8 cellular contexts compared by ENCODE assay signal in the genomic region with DNA sequence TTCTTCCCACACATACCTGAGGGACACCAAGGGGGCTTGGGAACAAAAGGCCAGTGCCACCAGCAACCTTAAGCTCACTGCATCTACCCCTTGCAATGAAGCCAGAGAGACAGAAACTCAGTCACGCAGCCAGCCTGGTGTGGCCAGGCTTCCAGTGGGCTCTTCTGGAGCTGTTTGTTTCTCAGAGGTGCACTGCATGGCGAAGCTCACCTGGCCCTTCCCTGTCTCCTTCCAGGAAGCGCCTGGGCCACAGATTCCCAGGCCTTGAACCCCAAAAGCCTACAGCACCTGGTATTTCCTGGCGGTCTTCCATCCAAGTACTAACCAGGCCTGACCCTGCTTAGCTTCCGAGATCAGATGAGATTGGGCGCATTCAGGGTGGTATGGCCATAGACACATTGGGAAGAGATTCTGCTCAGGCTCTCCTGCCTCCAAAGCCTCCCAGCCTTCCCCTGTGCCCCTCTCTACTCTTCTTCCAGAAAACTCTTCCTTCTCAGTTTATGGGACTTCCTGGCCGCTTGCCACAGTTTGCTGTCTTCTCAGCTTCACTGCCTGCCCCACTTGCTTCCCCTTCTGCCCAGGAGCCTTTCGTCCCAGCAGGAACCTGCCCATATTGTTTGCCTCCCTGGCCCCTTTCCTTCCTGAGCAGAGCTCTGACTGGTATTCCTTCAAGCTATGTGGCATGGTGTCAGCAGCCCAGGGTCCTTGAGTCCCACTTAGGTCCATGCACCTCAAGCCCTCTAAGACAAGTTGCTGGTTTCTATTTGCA. TPM values are rescaled to one million over a fixed set of nuclear protein-coding genes. Genes with fewer than 3 reads are reported as not detected.
A peak's percentile ranks its signal among the peaks of the same experiment; 100 is the strongest.
DNase-seq lines count a peak whose midpoint lies in the region; ATAC-seq, FAIRE-seq and TF ChIP-seq lines count a peak whose summit lies in the region.

No MANE protein-coding gene starts in this region.

- TF ChIP-seq CTCF in A549 (IDR thresholded peaks at IDR 0.05): no peak
- TF ChIP-seq CTCF in K562 (IDR thresholded peaks at IDR 0.05 in 2 of 3, conservative IDR thresholded peaks at IDR 0.05 in 1 of 3; ENCODE audit: insufficient read depth in 2 of 3, low read depth in 1 of 3, low read length in 3 of 3): no peak

- TF ChIP-seq RAD21 in A549 (conservative IDR thresholded peaks at IDR 0.05 in 1 of 2, IDR thresholded peaks at IDR 0.05 in 1 of 2) (no peak), K562 (CRISPR knock-in tag; conservative IDR thresholded peaks at IDR 0.05 in 1 of 2, IDR thresholded peaks at IDR 0.05 in 1 of 2) (no peak)

- H3K4me2 ChIP-seq in A549: peak overlapping the region; percentile 91
- H3K4me2 ChIP-seq in K562 (ENCODE audit: insufficient read depth, low read length): peak overlapping the region; percentile 88

- H4K20me1 ChIP-seq in K562 (replicated peaks; ENCODE audit: control insufficient read depth, insufficient read depth, low read length): 0 out of 2 replicates have a peak, but pooled peaks cover 3% of the 10 kb centered on the region

- H3K79me2 ChIP-seq in K562 (ENCODE audit: control insufficient read depth, insufficient read depth, low read length): peaks cover 24% of the 10 kb centered on the region

- no peak overlapping the region for H2AFZ ChIP-seq in K562 (ENCODE audit: low read depth, low read length)

- DNase-seq in A549 (ENCODE audit: low read depth in 1 of 2, low spot score in 1 of 2) (no peak), HT-29 (ENCODE audit: low spot score) (peak; percentile 30), K562 (ENCODE audit: extremely low read depth in 1 of 4, low spot score in 3 of 4) (no peak), AG20443 (ENCODE audit: low spot score) (no peak), sciatic nerve (ENCODE audit: low spot score) (no peak)
- no peak for DNase-seq in central memory CD4-positive, alpha-beta T cell

- H3K9me1 ChIP-seq in K562 (ENCODE audit: control insufficient read depth, insufficient read depth, low read length): peaks cover 3% of the 10 kb centered on the region

- peaks cover 41% of the 10 kb centered on the region for H3K4me1 ChIP-seq in A549
- H3K4me1 ChIP-seq in K562 (replicated peaks in 1 of 2; ENCODE audit: control insufficient read depth in 2 of 2, insufficient read depth in 2 of 2, low read length in 2 of 2): peaks cover 43 to 76% of the 10 kb centered on the region in 2 experiments
- peaks cover 51 to 65% of the 10 kb centered on the region in 2 donors for H3K4me1 ChIP-seq in mucosa of rectum (ENCODE audit: control insufficient read depth in 2 of 2, insufficient read depth in 2 of 2, low read length in 2 of 2)

- peak overlapping the region; percentile 91 to 95; a peak in 4 of 6 replicates for H3K27ac ChIP-seq in A549
- H3K27ac ChIP-seq in K562 (ENCODE audit: extremely low read depth, low read depth, low read length): peak overlapping the region; percentile 49; the same call in 1 of the 3 replicates
- H3K27ac ChIP-seq in mucosa of rectum (ENCODE audit: low read depth in 2 of 2, low read length in 2 of 2): peak overlapping the region; percentile 93 to 99

- WGBS in A549 (ENCODE audit: missing lambda C conversion rate): 90% methylated on average over 8 of the region's 8 CpGs
- WGBS in K562 (ENCODE audit: insufficient coverage, low coverage, missing lambda C conversion rate): 75% methylated on average over 8 of the region's 8 CpGs

- FAIRE-seq in A549 (lab: Jason Lieb, UNC) (no peak), K562 (lab: Jason Lieb, UNC) (no peak)

- no peaks in the 10 kb centered on the region for H3K27me3 ChIP-seq in K562 (ENCODE audit: control insufficient read depth in 2 of 2, insufficient read depth in 2 of 2, low read length in 2 of 2)
- H3K27me3 ChIP-seq in mucosa of rectum (ENCODE audit: control insufficient read depth in 2 of 2, insufficient read depth in 2 of 2, low read length in 2 of 2): no peaks in the 10 kb centered on the region

- in situ Hi-C loops in K562 (cut with MboI): loop anchor here (5.0 kb wide), 1 partner anchor 54 kb away; no protein-coding TSS in a partner anchor

- CTCF ChIA-PET in A549 (lab: Yijun Ruan, JAX): interaction anchor here (0.5 to 5.6 kb wide), 22 partner anchors 8 to 422 kb away, joined by 3 to 56 read pairs (median 6); a partner anchor contains a TSS
- CTCF ChIA-PET in K562 (lab: Yijun Ruan, JAX; ENCODE audit: low intra/inter-chr PET ratio): interaction anchor here (1.1 kb wide), 1 partner anchor 55 kb away, joined by 3 read pairs; no protein-coding TSS in a partner anchor

- no peak for TF ChIP-seq EP300 in A549 (IDR thresholded peaks at IDR 0.05)
- no peak for TF ChIP-seq EP300 in K562 (IDR thresholded peaks at IDR 0.05; ENCODE audit: low read length)

- TF ChIP-seq POLR2A in A549 (IDR thresholded peaks at IDR 0.05; ENCODE audit: low read length) (no peak), K562 (conservative IDR thresholded peaks at IDR 0.05) (no peak)

- POLR2A ChIA-PET in A549 (lab: Yijun Ruan, JAX): interaction anchor here (1.1 to 2.1 kb wide), 4 partner anchors 18 to 138 kb away, joined by 3 to 8 read pairs (median 4); a partner anchor contains a TSS
- POLR2A ChIA-PET in K562 (lab: Yijun Ruan, JAX): interaction anchor here (0.6 to 1.8 kb wide), 13 partner anchors 11 to 297 kb away, joined by 3 to 6 read pairs (median 3); a partner anchor contains a TSS

- ATAC-seq in A549: no peak
- no peak for ATAC-seq in K562
- ATAC-seq in HG03439 (IDR thresholded peaks at IDR 0.05; ENCODE audit: unreplicated experiment): no peak
- ATAC-seq in sciatic nerve: no peak

- intact Hi-C loops in K562 (cut with micrococcal nuclease) (no loop called here), sciatic nerve (cut with DNase I) (loop anchor here (5.0 kb wide), 1 partner anchor 54 kb away; no protein-coding TSS in a partner anchor)

- H3K36me3 ChIP-seq in K562 (ENCODE audit: control insufficient read depth, insufficient read depth, low read length) (peaks cover 49% of the 10 kb centered on the region; the same call in 2 of the 3 replicates), mucosa of rectum (ENCODE audit: control insufficient read depth in 2 of 2, insufficient read depth in 2 of 2, low read length in 2 of 2) (peaks cover 9 to 11% of the 10 kb centered on the region in 2 donors)

- H3K9me3 ChIP-seq in A549 (no peaks in the 10 kb centered on the region), K562 (replicated peaks; ENCODE audit: control insufficient read depth, insufficient read depth, low read depth, low read length) (no peaks in the 10 kb centered on the region), mucosa of rectum (ENCODE audit: control insufficient read depth in 2 of 2, low read length in 2 of 2) (no peaks in the 10 kb centered on the region)

- BruUV-seq in K562 (replicated peaks; lab: Mats Ljungman, UMichigan): no TSS peak

- H3K4me3 ChIP-seq in A549 (peak overlapping the region; percentile 77), K562 (peak overlapping the region; percentile 55; the same call in 1 of the 2 replicates), mucosa of rectum (ENCODE audit: low read length in 2 of 2) (peak overlapping the region; percentile 89 to 98)

- peak overlapping the region; percentile 65 to 96 for H3K9ac ChIP-seq in K562 (ENCODE audit: insufficient read depth in 1 of 2, low read depth in 2 of 2, low read length in 2 of 2)
- H3K9ac ChIP-seq in mucosa of rectum (ENCODE audit: low read depth in 1 of 2, low read length in 2 of 2): peak overlapping the region; percentile 98 to 99

RNA-seq across cellular contexts. Expression of a gene that starts 1.6 kb away (rescaled TPM):
- polyA plus RNA-seq in A549 (2011; rRNA removed): 24.5 and 32.6 TPM in 2 replicates
- 41.3 and 55.7 TPM in 2 replicates for polyA plus RNA-seq in A549 (2012; cell fraction: cytosol; rRNA removed)
- 21.1 and 28.7 TPM in 2 replicates for polyA plus RNA-seq in A549 (2012; cell fraction: nucleus; rRNA removed)
- 33.0 to 35.4 TPM (median 34.3 TPM) in 3 replicates for polyA plus RNA-seq in A549 (2017; fragmentation: RNase III; extraction: RNeasy Plus Mini Kit Qiagen cat#74134 plus additional on column Dnase treatment)
- 12.7 and 18.5 TPM in 2 replicates for polyA minus RNA-seq in A549 (2011; rRNA and poly(A)+ RNA removed)
- total RNA-seq in HT-29 (2014; rRNA removed; shearing (Covaris generic)): 54.0 and 100 TPM in 2 replicates
- 5.3 and 11.2 TPM in 2 replicates for total RNA-seq in K562 (2011; cell fraction: chromatin; rRNA removed; ENCODE audit: low replicate concordance)
- total RNA-seq in K562 (2011; cell fraction: nucleolus; rRNA removed): 8.9 and 9.2 TPM in 2 replicates
- total RNA-seq in K562 (2011; cell fraction: nucleoplasm; rRNA removed): 10.9 and 12.7 TPM in 2 replicates
- 21.7 and 29.6 TPM in 2 replicates for total RNA-seq in K562 (2014; rRNA removed)
- total RNA-seq in K562 (2014; rRNA removed; fragmentation: Illumina TruSeq; extraction: Trizol): 7.2 and 11.7 TPM in 2 replicates
- 15.6 and 15.7 TPM in 2 replicates for total RNA-seq in K562 (2015; rRNA removed; fragmentation: Illumina TruSeq; extraction: Trizol)
- 60.7 and 78.7 TPM in 2 replicates for total RNA-seq in K562 (2021)
- 13.0 and 20.5 TPM in 2 replicates for polyA plus RNA-seq in K562 (2011; rRNA removed)
- polyA plus RNA-seq in K562 (2011; cell fraction: cytosol; rRNA removed): 7.8 and 30.3 TPM in 2 replicates
- 6.0 and 11.9 TPM in 2 replicates for polyA plus RNA-seq in K562 (2011; cell fraction: nucleus; rRNA removed)
- polyA plus RNA-seq in K562 (2012): 25.2 and 31.6 TPM in 2 replicates
- polyA plus RNA-seq in K562 (2014; fragmentation: Illumina TruSeq; extraction: Trizol): 15.0 and 29.4 TPM in 2 replicates
- 10 to 100 TPM in 1 of 2 experiments, 1 to 10 TPM in 1; 5.0 to 10.7 TPM for polyA plus RNA-seq in K562 (2014; fragmentation: Nextera tagmentation; extraction: Ambion mirVana)
- 38.9 and 57.5 TPM in 2 replicates for polyA plus RNA-seq in K562 (2014; rRNA removed)
- polyA minus RNA-seq in K562 (2011; rRNA and poly(A)+ RNA removed): 2.4 and 3.5 TPM in 2 replicates
- 4.8 and 12.4 TPM in 2 replicates for polyA minus RNA-seq in K562 (2011; cell fraction: cytosol; rRNA and poly(A)+ RNA removed)
- polyA minus RNA-seq in K562 (2011; cell fraction: nucleus; rRNA and poly(A)+ RNA removed): 2.6 and 3.9 TPM in 2 replicates
- total RNA-seq in sciatic nerve: 17.3 TPM

RNA-seq across cellular contexts. Expression of a gene that starts 16.4 kb away (rescaled TPM):
- 19.9 and 21.2 TPM in 2 replicates for polyA plus RNA-seq in A549 (2011; rRNA removed)
- polyA plus RNA-seq in A549 (2012; cell fraction: cytosol; rRNA removed): 44.9 and 56.9 TPM in 2 replicates
- 70.5 and 88.3 TPM in 2 replicates for polyA plus RNA-seq in A549 (2012; cell fraction: nucleus; rRNA removed)
- 33.9 to 43.6 TPM (median 42.5 TPM) in 3 replicates for polyA plus RNA-seq in A549 (2017; fragmentation: RNase III; extraction: RNeasy Plus Mini Kit Qiagen cat#74134 plus additional on column Dnase treatment)
- polyA minus RNA-seq in A549 (2011; rRNA and poly(A)+ RNA removed): 30.6 and 31.4 TPM in 2 replicates
- total RNA-seq in HT-29 (2014; rRNA removed; shearing (Covaris generic)): 8.7 and 18.9 TPM in 2 replicates
- 12.2 and 22.3 TPM in 2 replicates for total RNA-seq in K562 (2011; cell fraction: chromatin; rRNA removed; ENCODE audit: low replicate concordance)
- total RNA-seq in K562 (2011; cell fraction: nucleolus; rRNA removed): 14.2 and 14.7 TPM in 2 replicates
- total RNA-seq in K562 (2011; cell fraction: nucleoplasm; rRNA removed): 12.9 and 19.9 TPM in 2 replicates
- 6.6 and 8.3 TPM in 2 replicates for total RNA-seq in K562 (2014; rRNA removed)
- 3.0 and 3.7 TPM in 2 replicates for total RNA-seq in K562 (2014; rRNA removed; fragmentation: Illumina TruSeq; extraction: Trizol)
- 4.0 and 5.1 TPM in 2 replicates for total RNA-seq in K562 (2015; rRNA removed; fragmentation: Illumina TruSeq; extraction: Trizol)
- total RNA-seq in K562 (2021): 33.4 and 33.7 TPM in 2 replicates
- polyA plus RNA-seq in K562 (2011; rRNA removed): 5.9 and 7.0 TPM in 2 replicates
- polyA plus RNA-seq in K562 (2011; cell fraction: cytosol; rRNA removed): 7.1 and 19.3 TPM in 2 replicates
- polyA plus RNA-seq in K562 (2011; cell fraction: nucleus; rRNA removed): 12.9 and 33.2 TPM in 2 replicates
- 22.2 and 28.1 TPM in 2 replicates for polyA plus RNA-seq in K562 (2012)
- 14.0 and 17.8 TPM in 2 replicates for polyA plus RNA-seq in K562 (2014; fragmentation: Illumina TruSeq; extraction: Trizol)
- polyA plus RNA-seq in K562 (2014; fragmentation: Nextera tagmentation; extraction: Ambion mirVana): 1 to 10 TPM; 1.3 to 1.4 TPM
- polyA plus RNA-seq in K562 (2014; rRNA removed): 17.1 and 20.3 TPM in 2 replicates
- 4.2 and 5.7 TPM in 2 replicates for polyA minus RNA-seq in K562 (2011; rRNA and poly(A)+ RNA removed)
- polyA minus RNA-seq in K562 (2011; cell fraction: cytosol; rRNA and poly(A)+ RNA removed): 12.4 and 18.0 TPM in 2 replicates
- 3.0 and 5.5 TPM in 2 replicates for polyA minus RNA-seq in K562 (2011; cell fraction: nucleus; rRNA and poly(A)+ RNA removed)
- total RNA-seq in sciatic nerve: 56.2 TPM

RNA-seq across cellular contexts. Expression of a gene that starts 20.8 kb away (rescaled TPM):
- polyA plus RNA-seq in A549 (2011; rRNA removed) (417 and 467 TPM in 2 replicates), A549 (2017; fragmentation: RNase III; extraction: RNeasy Plus Mini Kit Qiagen cat#74134 plus additional on column Dnase treatment) (463 to 466 TPM (median 465 TPM) in 3 replicates), K562 (2011; rRNA removed) (331 and 538 TPM in 2 replicates), K562 (2014; fragmentation: Illumina TruSeq; extraction: Trizol) (538 and 584 TPM in 2 replicates), K562 (2014; fragmentation: Nextera tagmentation; extraction: Ambion mirVana) (1,000 to 10,000 TPM; 2,413 to 2,775 TPM), K562 (2014; rRNA removed) (729 and 824 TPM in 2 replicates)
- polyA plus RNA-seq in A549 (2012; cell fraction: cytosol; rRNA removed): 1,169 and 1,263 TPM in 2 replicates
- 923 and 1,034 TPM in 2 replicates for polyA plus RNA-seq in A549 (2012; cell fraction: nucleus; rRNA removed)
- 409 and 535 TPM in 2 replicates for polyA minus RNA-seq in A549 (2011; rRNA and poly(A)+ RNA removed)
- 828 and 837 TPM in 2 replicates for total RNA-seq in HT-29 (2014; rRNA removed; shearing (Covaris generic))
- total RNA-seq in K562 (2011; cell fraction: chromatin; rRNA removed; ENCODE audit: low replicate concordance): 28.6 and 81.3 TPM in 2 replicates
- 130 and 156 TPM in 2 replicates for total RNA-seq in K562 (2011; cell fraction: nucleolus; rRNA removed)
- 96.8 and 111 TPM in 2 replicates for total RNA-seq in K562 (2011; cell fraction: nucleoplasm; rRNA removed)
- total RNA-seq in K562 (2014; rRNA removed) (509 and 525 TPM in 2 replicates), K562 (2014; rRNA removed; fragmentation: Illumina TruSeq; extraction: Trizol) (498 and 574 TPM in 2 replicates), K562 (2015; rRNA removed; fragmentation: Illumina TruSeq; extraction: Trizol) (469 and 476 TPM in 2 replicates), K562 (2021) (460 and 522 TPM in 2 replicates), sciatic nerve (84.8 TPM)
- 662 and 1,258 TPM in 2 replicates for polyA plus RNA-seq in K562 (2011; cell fraction: cytosol; rRNA removed)
- polyA plus RNA-seq in K562 (2011; cell fraction: nucleus; rRNA removed): 149 and 186 TPM in 2 replicates
- 361 and 450 TPM in 2 replicates for polyA plus RNA-seq in K562 (2012)
- 209 and 374 TPM in 2 replicates for polyA minus RNA-seq in K562 (2011; rRNA and poly(A)+ RNA removed)
- polyA minus RNA-seq in K562 (2011; cell fraction: cytosol; rRNA and poly(A)+ RNA removed): 99.7 and 217 TPM in 2 replicates
- polyA minus RNA-seq in K562 (2011; cell fraction: nucleus; rRNA and poly(A)+ RNA removed): 36.3 and 46.2 TPM in 2 replicates

RNA-seq across cellular contexts. Expression of a gene that starts 26.6 kb away (rescaled TPM):
- 24.2 and 28.9 TPM in 2 replicates for polyA plus RNA-seq in A549 (2011; rRNA removed)
- polyA plus RNA-seq in A549 (2012; cell fraction: cytosol; rRNA removed): 25.0 and 29.5 TPM in 2 replicates
- polyA plus RNA-seq in A549 (2012; cell fraction: nucleus; rRNA removed): 62.5 and 83.6 TPM in 2 replicates
- 24.6 to 29.9 TPM (median 28.3 TPM) in 3 replicates for polyA plus RNA-seq in A549 (2017; fragmentation: RNase III; extraction: RNeasy Plus Mini Kit Qiagen cat#74134 plus additional on column Dnase treatment)
- 37.2 and 41.1 TPM in 2 replicates for polyA minus RNA-seq in A549 (2011; rRNA and poly(A)+ RNA removed)
- 219 and 252 TPM in 2 replicates for total RNA-seq in HT-29 (2014; rRNA removed; shearing (Covaris generic))
- 330 and 658 TPM in 2 replicates for total RNA-seq in K562 (2011; cell fraction: chromatin; rRNA removed; ENCODE audit: low replicate concordance)
- 248 and 270 TPM in 2 replicates for total RNA-seq in K562 (2011; cell fraction: nucleolus; rRNA removed)
- total RNA-seq in K562 (2011; cell fraction: nucleoplasm; rRNA removed): 297 and 366 TPM in 2 replicates
- total RNA-seq in K562 (2014; rRNA removed): 31.4 and 34.9 TPM in 2 replicates
- total RNA-seq in K562 (2014; rRNA removed; fragmentation: Illumina TruSeq; extraction: Trizol): 17.4 and 18.4 TPM in 2 replicates
- 22.7 and 23.6 TPM in 2 replicates for total RNA-seq in K562 (2015; rRNA removed; fragmentation: Illumina TruSeq; extraction: Trizol)
- 61.3 and 71.7 TPM in 2 replicates for total RNA-seq in K562 (2021)
- 30.0 and 30.6 TPM in 2 replicates for polyA plus RNA-seq in K562 (2011; rRNA removed)
- 11.8 and 25.6 TPM in 2 replicates for polyA plus RNA-seq in K562 (2011; cell fraction: cytosol; rRNA removed)
- 127 and 214 TPM in 2 replicates for polyA plus RNA-seq in K562 (2011; cell fraction: nucleus; rRNA removed)
- 36.2 and 46.8 TPM in 2 replicates for polyA plus RNA-seq in K562 (2012)
- polyA plus RNA-seq in K562 (2014; fragmentation: Illumina TruSeq; extraction: Trizol): 30.2 and 33.4 TPM in 2 replicates
- polyA plus RNA-seq in K562 (2014; fragmentation: Nextera tagmentation; extraction: Ambion mirVana): 1 to 10 TPM; 3.1 to 3.4 TPM
- 47.8 and 55.0 TPM in 2 replicates for polyA plus RNA-seq in K562 (2014; rRNA removed)
- 20.1 and 32.9 TPM in 2 replicates for polyA minus RNA-seq in K562 (2011; rRNA and poly(A)+ RNA removed)
- 13.9 and 19.0 TPM in 2 replicates for polyA minus RNA-seq in K562 (2011; cell fraction: cytosol; rRNA and poly(A)+ RNA removed)
- 52.0 and 68.0 TPM in 2 replicates for polyA minus RNA-seq in K562 (2011; cell fraction: nucleus; rRNA and poly(A)+ RNA removed)
- 202 TPM for total RNA-seq in sciatic nerve

RNA-seq across cellular contexts. Expression of a gene that starts 57.0 kb away (rescaled TPM):
- polyA plus RNA-seq in A549 (2011; rRNA removed) (4.6 and 5.1 TPM in 2 replicates), A549 (2017; fragmentation: RNase III; extraction: RNeasy Plus Mini Kit Qiagen cat#74134 plus additional on column Dnase treatment) (11.2 to 12.3 TPM (median 12.1 TPM) in 3 replicates), K562 (2011; rRNA removed) (1.3 and 3.0 TPM in 2 replicates), K562 (2014; fragmentation: Illumina TruSeq; extraction: Trizol) (4.3 and 4.7 TPM in 2 replicates), K562 (2014; fragmentation: Nextera tagmentation; extraction: Ambion mirVana) (under 1 TPM; 0.41 to 0.62 TPM), K562 (2014; rRNA removed) (5.0 and 5.2 TPM in 2 replicates)
- polyA plus RNA-seq in A549 (2012; cell fraction: cytosol; rRNA removed): 6.0 and 8.6 TPM in 2 replicates
- 5.4 and 6.3 TPM in 2 replicates for polyA plus RNA-seq in A549 (2012; cell fraction: nucleus; rRNA removed)
- polyA minus RNA-seq in A549 (2011; rRNA and poly(A)+ RNA removed): 4.1 and 4.2 TPM in 2 replicates
- 11.1 and 13.9 TPM in 2 replicates for total RNA-seq in HT-29 (2014; rRNA removed; shearing (Covaris generic))
- total RNA-seq in K562 (2011; cell fraction: chromatin; rRNA removed; ENCODE audit: low replicate concordance): 1.5 and 3.4 TPM in 2 replicates
- 3.6 and 4.3 TPM in 2 replicates for total RNA-seq in K562 (2011; cell fraction: nucleolus; rRNA removed)
- total RNA-seq in K562 (2011; cell fraction: nucleoplasm; rRNA removed): 2.3 and 3.1 TPM in 2 replicates
- total RNA-seq in K562 (2014; rRNA removed) (5.9 and 7.3 TPM in 2 replicates), K562 (2014; rRNA removed; fragmentation: Illumina TruSeq; extraction: Trizol) (4.3 and 4.6 TPM in 2 replicates), K562 (2015; rRNA removed; fragmentation: Illumina TruSeq; extraction: Trizol) (3.7 and 3.8 TPM in 2 replicates), K562 (2021) (9.4 and 10.6 TPM in 2 replicates), sciatic nerve (1.5 TPM)
- 1.4 and 5.8 TPM in 2 replicates for polyA plus RNA-seq in K562 (2011; cell fraction: cytosol; rRNA removed)
- 1.4 and 3.2 TPM in 2 replicates for polyA plus RNA-seq in K562 (2011; cell fraction: nucleus; rRNA removed)
- polyA plus RNA-seq in K562 (2012): 2.6 and 6.0 TPM in 2 replicates
- 2.1 and 3.9 TPM in 2 replicates for polyA minus RNA-seq in K562 (2011; rRNA and poly(A)+ RNA removed)
- 2.0 and 4.8 TPM in 2 replicates for polyA minus RNA-seq in K562 (2011; cell fraction: cytosol; rRNA and poly(A)+ RNA removed)
- polyA minus RNA-seq in K562 (2011; cell fraction: nucleus; rRNA and poly(A)+ RNA removed): 1.8 and 2.3 TPM in 2 replicates
